In the genomic region with DNA sequence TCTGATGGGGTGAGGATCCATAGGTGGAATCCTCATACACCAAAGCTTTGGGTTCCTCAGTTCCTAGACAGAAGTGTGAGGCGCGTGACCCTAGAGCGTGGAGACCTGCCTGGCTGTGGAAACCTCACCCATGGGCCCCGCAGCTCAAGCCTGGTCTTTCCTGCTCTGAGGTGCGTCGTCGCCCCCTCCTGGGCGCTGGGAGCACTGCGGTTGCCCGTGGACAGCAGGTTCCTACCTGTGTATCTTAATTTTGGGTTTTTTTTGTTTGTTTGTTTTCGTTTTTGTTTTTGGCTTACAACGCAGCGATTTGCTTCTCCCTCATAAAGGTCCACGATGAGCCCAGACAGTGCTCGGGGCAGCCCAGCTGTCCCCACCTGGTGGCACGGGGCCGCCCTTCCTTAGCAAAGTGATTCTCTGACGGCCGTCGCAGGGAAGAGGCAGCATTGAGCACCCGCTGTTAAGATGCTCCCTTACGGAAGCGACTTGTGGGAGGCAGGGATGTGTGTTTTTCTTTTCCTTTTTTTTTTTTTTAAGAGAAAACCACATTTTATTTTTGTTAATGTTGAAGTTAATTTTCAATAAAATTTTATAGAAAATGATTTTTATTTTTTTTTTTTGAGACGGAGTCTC, we compare ENCODE assay signal across 8 cellular contexts. TPM values are rescaled to one million over a fixed set of nuclear protein-coding genes. Genes with fewer than 3 reads are reported as not detected.
DNase-seq lines count a peak whose midpoint lies in the region; ATAC-seq and TF ChIP-seq lines count a peak whose summit lies in the region.

No MANE protein-coding gene starts in this region.

- peak; percentile 68 for ATAC-seq in HG03175 (IDR thresholded peaks at IDR 0.05; ENCODE audit: unreplicated experiment)
- ATAC-seq in HG03521 (IDR thresholded peaks at IDR 0.05; ENCODE audit: unreplicated experiment), result no peak

- DNase-seq in Calu3 (peak; percentile 79), NOMO-1 treated with DMSO at 0.1 percent for 48 hours (lab: John Stamatoyannopoulos, UW; ENCODE audit: unreplicated experiment) (peak; percentile 42), epithelial cell of proximal tubule (ENCODE audit: low read depth) (no peak), myocyte (ENCODE audit: low read depth) (peak; percentile 60)
- DNase-seq in activated CD8-positive, alpha-beta memory T cell treated with anti-CD3 and anti-CD28 coated beads, Interleukin-2, amount 50 U/mL, for 24 hours (ENCODE audit: extremely low read depth), result peak; percentile 55
- DNase-seq in stimulated activated CD8-positive, alpha-beta memory T cell treated with anti-CD3 and anti-CD28 coated beads, Interleukin-7, amount 100 ng/mL, for 1 hour (ENCODE audit: low read depth in 2 of 2), result peak; percentile 46 to 69

- no peaks in the 10 kb centered on the region for H3K27me3 Mint-ChIP-seq in Calu3 (ENCODE audit: unreplicated experiment)

- H3K9me3 Mint-ChIP-seq in Calu3 (ENCODE audit: low read depth, unreplicated experiment), result no peaks in the 10 kb centered on the region

- BruUV-seq in Calu3 (replicated peaks; lab: Mats Ljungman, UMichigan), result no TSS peak

- H3K27ac Mint-ChIP-seq in Calu3 (ENCODE audit: unreplicated experiment), result no peak overlapping the region

- TF ChIP-seq CTCF in Calu3 (IDR thresholded peaks at IDR 0.05; ENCODE audit: unreplicated experiment) (peak; percentile 74), epithelial cell of proximal tubule (conservative IDR thresholded peaks at IDR 0.05; ENCODE audit: low read depth, low read length) (peak; percentile 96)

- CTCF ChIA-PET in Calu3 (lab: Charles Lee), result interaction anchor here (0.5 to 0.8 kb wide), 4 partner anchors 34 to 248 kb away, joined by 3 read pairs; no protein-coding TSS in a partner anchor

- intact Hi-C loops in Calu3 (cut with micrococcal nuclease; ENCODE audit: unreplicated experiment), result no loop called here

- H3K4me1 Mint-ChIP-seq in Calu3 (ENCODE audit: low read depth, unreplicated experiment), result no peaks in the 10 kb centered on the region

- H3K4me3 Mint-ChIP-seq in Calu3 (ENCODE audit: low read depth, unreplicated experiment), result no peak overlapping the region

- peaks cover 29% of the 10 kb centered on the region for H3K36me3 Mint-ChIP-seq in Calu3 (ENCODE audit: insufficient read depth, unreplicated experiment)

- H3K4me3 ChIP-seq in epithelial cell of proximal tubule (ENCODE audit: low read depth, low read length), result no peak overlapping the region

RNA-seq across cellular contexts. Expression of a gene that starts 36.5 kb away (rescaled TPM):
- total RNA-seq in Calu3 (2022) (28.8 and 37.1 TPM in 2 replicates), epithelial cell of proximal tubule (20.0 and 21.8 TPM in 2 replicates), myocyte (22.1 and 22.4 TPM in 2 replicates)
- polyA plus RNA-seq in myocyte (2012), result 27.1 TPM
